Comparison of ENCODE assay signal across 10 cellular contexts in genomic region chr11:64000740-64001514, GRCh38. TPM values are rescaled to one million over a fixed set of nuclear protein-coding genes. Genes with fewer than 3 reads are reported as not detected.
DNase-seq lines count a peak whose midpoint lies in the region; ATAC-seq and TF ChIP-seq lines count a peak whose summit lies in the region.
"Had no signal": no experiment of that assay in that cellular context is flagged by ENCODE, and none has a peak within 500 bp of the region (broad histone marks: within the 10 kb centered on the region; RNA-seq: fewer than 3 reads in every experiment).

No MANE protein-coding gene starts in this region.

- H3K9ac ChIP-seq in mesendoderm (ENCODE audit: low read length), result no peak overlapping the region

- H3K79me2 ChIP-seq in mesendoderm (ENCODE audit: control insufficient read depth, insufficient read depth, low read length), result no peaks in the 10 kb centered on the region

- H3K79me1 ChIP-seq in mesendoderm (ENCODE audit: low read length), result no peaks in the 10 kb centered on the region

- no peak overlapping the region for H2BK15ac ChIP-seq in mesendoderm (replicated peaks; ENCODE audit: low read depth)

- peaks cover 1% of the 10 kb centered on the region for H3K27me3 ChIP-seq in mesendoderm (ENCODE audit: insufficient read depth, low read length, poor library complexity)

- CTCF ChIA-PET in activated naive CD4-positive, alpha-beta T cell treated with anti-CD3 and anti-CD28 coated beads, Interleukin-2, amount 10 ng/mL, durations not matched to agents 7 days and 5 days (lab: Charles Lee), result interaction anchor here (0.6 to 4.9 kb wide), 21 partner anchors 11 to 303 kb away, joined by 3 to 111 read pairs (median 4); partner anchors contain the start of gene ZFTA

- no peak overlapping the region for H3K4me3 ChIP-seq in mesendoderm (ENCODE audit: low read length)

- H3K27ac ChIP-seq in mesendoderm (ENCODE audit: low read depth, low read length), result no peak overlapping the region

- H2BK120ac ChIP-seq in mesendoderm (ENCODE audit: low read depth, low read length), result no peak overlapping the region

- no peak overlapping the region for H4K5ac ChIP-seq in mesendoderm (ENCODE audit: low read length)

- H3K23ac ChIP-seq in mesendoderm (ENCODE audit: low read length), result no peak overlapping the region

- no peak for DNase-seq in activated naive CD4-positive, alpha-beta T cell treated with anti-CD3 and anti-CD28 coated beads, Interleukin-2, amount 10 ng/mL, durations not matched to agents 7 days and 5 days
- DNase-seq in activated naive CD4-positive, alpha-beta T cell treated with anti-CD3 and anti-CD28 coated beads, Interleukin-2, amount 50 U/mL, for 16 hours, result no peak
- no peak for DNase-seq in mesendoderm
- no peak for DNase-seq in type B pancreatic cell (ENCODE audit: extremely low spot score, unreplicated experiment)
- DNase-seq in NCI-H1694 (lab: John Stamatoyannopoulos, UW), result no peak
- DNase-seq in NK-92 (lab: John Stamatoyannopoulos, UW; ENCODE audit: unreplicated experiment), result no peak

- ATAC-seq in GM19351 (IDR thresholded peaks at IDR 0.05; ENCODE audit: unreplicated experiment), result no peak

- peak; percentile 8 to 33 for TF ChIP-seq CTCF in brain (conservative IDR thresholded peaks at IDR 0.05)
- peak; percentile 50 for TF ChIP-seq CTCF in type B pancreatic cell (conservative IDR thresholded peaks at IDR 0.05)

- H3K56ac ChIP-seq in mesendoderm (ENCODE audit: low read length), result peak overlapping the region; percentile 64

- no peak overlapping the region for H2AK5ac ChIP-seq in mesendoderm (ENCODE audit: low read length)

- no peak overlapping the region for H2BK5ac ChIP-seq in mesendoderm (ENCODE audit: low read length)

- no peak overlapping the region for H3K27ac Mint-ChIP-seq in activated naive CD4-positive, alpha-beta T cell treated with anti-CD3 and anti-CD28 coated beads, Interleukin-2, amount 10 ng/mL, durations not matched to agents 7 days and 5 days
- H3K27ac Mint-ChIP-seq in brain (peak overlapping the region in 1 of 5 experiments; percentile 27), type B pancreatic cell (no peak overlapping the region)

- H3K27me3 Mint-ChIP-seq in activated naive CD4-positive, alpha-beta T cell treated with anti-CD3 and anti-CD28 coated beads, Interleukin-2, amount 10 ng/mL, durations not matched to agents 7 days and 5 days, result peaks cover 48% of the 10 kb centered on the region
- no peaks in the 10 kb centered on the region for H3K27me3 Mint-ChIP-seq in brain
- H3K27me3 Mint-ChIP-seq in type B pancreatic cell, result peaks cover 3% of the 10 kb centered on the region

- no peak overlapping the region for H3K18ac ChIP-seq in mesendoderm (ENCODE audit: low read length)

- peak overlapping the region; percentile 30 for H3K4me3 Mint-ChIP-seq in activated naive CD4-positive, alpha-beta T cell treated with anti-CD3 and anti-CD28 coated beads, Interleukin-2, amount 10 ng/mL, durations not matched to agents 7 days and 5 days
- peak overlapping the region in 2 of 5 experiments; percentile 10 to 48 for H3K4me3 Mint-ChIP-seq in brain
- peak overlapping the region; percentile 28 for H3K4me3 Mint-ChIP-seq in type B pancreatic cell

- peaks cover 8% of the 10 kb centered on the region for H3K36me3 ChIP-seq in mesendoderm (ENCODE audit: control insufficient read depth, insufficient read depth, low read length)

- peaks cover 17% of the 10 kb centered on the region for H3K36me3 Mint-ChIP-seq in activated naive CD4-positive, alpha-beta T cell treated with anti-CD3 and anti-CD28 coated beads, Interleukin-2, amount 10 ng/mL, durations not matched to agents 7 days and 5 days
- peaks cover 11% of the 10 kb centered on the region for H3K36me3 Mint-ChIP-seq in brain
- H3K36me3 Mint-ChIP-seq in type B pancreatic cell, result peaks cover 3% of the 10 kb centered on the region

- peaks cover 5% of the 10 kb centered on the region for H3K4me1 Mint-ChIP-seq in activated naive CD4-positive, alpha-beta T cell treated with anti-CD3 and anti-CD28 coated beads, Interleukin-2, amount 10 ng/mL, durations not matched to agents 7 days and 5 days
- peaks cover 46% of the 10 kb centered on the region for H3K4me1 Mint-ChIP-seq in brain
- peaks cover 13% of the 10 kb centered on the region for H3K4me1 Mint-ChIP-seq in type B pancreatic cell (ENCODE audit: unreplicated experiment)

- WGBS in mesendoderm (ENCODE audit: extremely low coverage, insufficient coverage, low lambda C conversion rate), result no CpG with 5 or more reads among the region's 61 CpGs

- H4K8ac ChIP-seq in mesendoderm (ENCODE audit: low read depth, low read length), result no peak overlapping the region

- H3K4me2 ChIP-seq in mesendoderm (ENCODE audit: low read length), result peak overlapping the region; percentile 40

- H3K4ac ChIP-seq in mesendoderm (ENCODE audit: low read depth, low read length), result no peak overlapping the region

- peaks cover 2% of the 10 kb centered on the region for H3K4me1 ChIP-seq in mesendoderm (ENCODE audit: control insufficient read depth, low read depth, low read length)

- H3K9me3 Mint-ChIP-seq in activated naive CD4-positive, alpha-beta T cell treated with anti-CD3 and anti-CD28 coated beads, Interleukin-2, amount 10 ng/mL, durations not matched to agents 7 days and 5 days, result no peaks in the 10 kb centered on the region
- H3K9me3 Mint-ChIP-seq in brain, result no peaks in the 10 kb centered on the region
- no peaks in the 10 kb centered on the region for H3K9me3 Mint-ChIP-seq in type B pancreatic cell

RNA-seq across cellular contexts. Expression of gene OTUB1, which starts 14.7 kb away (rescaled TPM):
- polyA plus RNA-seq in brain (ENCODE audit: insufficient read depth, low read depth, low replicate concordance), result 215 TPM
- 82.6 TPM for polyA plus RNA-seq in mesendoderm (2013, experiment 1 of 2)
- 80.4 TPM for polyA plus RNA-seq in mesendoderm (2013, experiment 2 of 2)
- total RNA-seq in type B pancreatic cell (ENCODE audit: low replicate concordance), result 101 and 105 TPM in 2 replicates

RNA-seq across cellular contexts. Expression of gene COX8A, which starts 26.5 kb away (rescaled TPM):
- polyA plus RNA-seq in brain (ENCODE audit: insufficient read depth, low read depth, low replicate concordance), result 1,055 TPM
- 485 TPM for polyA plus RNA-seq in mesendoderm (2013, experiment 1 of 2)
- 460 TPM for polyA plus RNA-seq in mesendoderm (2013, experiment 2 of 2)
- 307 and 324 TPM in 2 replicates for total RNA-seq in type B pancreatic cell (ENCODE audit: low replicate concordance)

RNA-seq across cellular contexts. Expression of gene FLRT1, which starts 34.8 kb away (rescaled TPM):
- 27.0 TPM for polyA plus RNA-seq in brain (ENCODE audit: insufficient read depth, low read depth, low replicate concordance)
- 0.03 TPM for polyA plus RNA-seq in mesendoderm (2013, experiment 1 of 2)
- 0.03 TPM for polyA plus RNA-seq in mesendoderm (2013, experiment 2 of 2)
- 0.26 and 3.0 TPM in 2 replicates for total RNA-seq in type B pancreatic cell (ENCODE audit: low replicate concordance)
- total RNA-seq: dermis microvascular lymphatic vessel endothelial cell, mononuclear cell had no signal
